ENCODE assay signal across 1 cellular context in genomic region chr1:236520445-236521005, GRCh38.
TF ChIP-seq lines count a peak whose summit lies in the region.

No MANE protein-coding gene starts in this region.

TF ChIP-seq in WTC11, 78 proteins besides CTCF, POLR2A, EP300 and RAD21 (continued from another document):
- TF ChIP-seq ZNF425 (CRISPR knock-in tag; conservative IDR thresholded peaks at IDR 0.05) (no peak), E2F5 (CRISPR knock-in tag; IDR thresholded peaks at IDR 0.05) (no peak), TEAD4 (CRISPR knock-in tag; IDR thresholded peaks at IDR 0.05) (no peak), MXD4 (CRISPR knock-in tag; IDR thresholded peaks at IDR 0.05; ENCODE audit: borderline replicate concordance) (no peak), ZNF317 (CRISPR knock-in tag; IDR thresholded peaks at IDR 0.05; ENCODE audit: borderline replicate concordance, low read depth) (no peak), CBFB (CRISPR knock-in tag; IDR thresholded peaks at IDR 0.05; ENCODE audit: low read depth) (no peak), TP53 (CRISPR knock-in tag; IDR thresholded peaks at IDR 0.05) (no peak), FOXP1 (CRISPR knock-in tag; IDR thresholded peaks at IDR 0.05; ENCODE audit: borderline replicate concordance) (no peak), IRF2 (CRISPR knock-in tag; IDR thresholded peaks at IDR 0.05; ENCODE audit: borderline replicate concordance, low read depth) (no peak), E2F4 (CRISPR knock-in tag; IDR thresholded peaks at IDR 0.05; ENCODE audit: borderline replicate concordance, low read depth) (no peak)
